In the genomic region with DNA sequence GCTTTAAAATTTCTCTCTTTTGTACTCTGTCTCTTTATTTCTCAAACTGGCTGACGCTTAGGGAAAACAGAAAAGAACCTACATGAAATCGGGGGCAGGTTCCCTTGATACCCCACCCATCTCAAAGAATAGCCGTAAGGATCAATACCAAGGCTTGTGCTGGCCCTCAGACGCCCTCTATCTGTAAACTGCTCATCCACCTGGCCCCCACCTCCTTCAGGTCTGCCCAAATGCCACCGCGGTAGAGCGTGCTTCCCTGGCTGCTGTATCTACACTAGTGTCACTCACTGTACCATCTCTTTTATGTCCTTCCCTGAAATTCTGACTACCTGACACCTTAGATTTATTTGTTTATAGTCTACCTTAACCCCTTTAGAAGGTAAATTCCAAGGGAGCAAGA, we compare ENCODE assay signal across 1 cellular context.
TF ChIP-seq lines count a peak whose summit lies in the region.

No MANE protein-coding gene starts in this region.

TF ChIP-seq in H1, 55 proteins besides CTCF, POLR2A, EP300 and RAD21:
- no peak for TF ChIP-seq SP4 (IDR thresholded peaks at IDR 0.05; ENCODE audit: low read length)
- TF ChIP-seq FOSL1 (IDR thresholded peaks at IDR 0.05; ENCODE audit: insufficient read depth, low read depth, low read length): no peak
- no peak for TF ChIP-seq SP2 (IDR thresholded peaks at IDR 0.05; ENCODE audit: low read length)
- TF ChIP-seq RXRA (IDR thresholded peaks at IDR 0.05; ENCODE audit: insufficient read depth, low read depth, low read length): no peak
- no peak for TF ChIP-seq NRF1 (IDR thresholded peaks at IDR 0.05; ENCODE audit: low read depth, low read length)
- no peak for TF ChIP-seq POLR2AphosphoS5 (IDR thresholded peaks at IDR 0.05; ENCODE audit: low read depth, low read length)
- TF ChIP-seq KDM5A (IDR thresholded peaks at IDR 0.05; ENCODE audit: low read length): no peak
- TF ChIP-seq, protein P1, sequence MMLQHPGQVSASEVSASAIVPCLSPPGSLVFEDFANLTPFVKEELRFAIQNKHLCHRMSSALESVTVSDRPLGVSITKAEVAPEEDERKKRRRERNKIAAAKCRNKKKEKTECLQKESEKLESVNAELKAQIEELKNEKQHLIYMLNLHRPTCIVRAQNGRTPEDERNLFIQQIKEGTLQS (IDR thresholded peaks at IDR 0.05; ENCODE audit: insufficient read depth, low read depth, low read length): no peak
- no peak for TF ChIP-seq ZNF274 (IDR thresholded peaks at IDR 0.05; ENCODE audit: borderline replicate concordance, extremely low read depth, low read length)
TF ChIP-seq in H1: peak in this region for 0.
